In the genomic region with DNA sequence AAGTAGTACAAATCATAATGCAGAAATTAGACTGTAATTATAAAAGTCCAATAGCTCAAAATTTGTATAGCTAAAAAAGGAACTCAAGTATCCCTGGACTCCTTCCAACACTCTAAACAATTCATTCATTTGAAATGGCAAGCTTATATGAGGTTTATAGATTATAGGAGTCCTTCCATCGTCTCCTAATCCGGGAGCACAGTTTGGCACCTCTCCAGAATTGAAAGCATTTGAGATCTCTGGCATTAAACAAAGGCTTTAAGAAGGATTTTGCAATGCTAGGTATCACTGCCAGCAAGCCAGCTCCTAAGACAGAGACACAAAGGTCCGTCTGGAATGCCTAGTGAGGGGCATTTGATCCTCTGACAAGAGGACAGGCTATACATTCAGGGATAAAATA, we compare ENCODE assay signal across 11 cellular contexts.
A peak's percentile ranks its signal among the peaks of the same experiment; 100 is the strongest.
DNase-seq lines count a peak whose midpoint lies in the region; ATAC-seq and TF ChIP-seq lines count a peak whose summit lies in the region.
"Had no signal": no experiment of that assay in that cellular context is flagged by ENCODE, and none has a peak within 500 bp of the region (broad histone marks: within the 10 kb centered on the region; RNA-seq: fewer than 3 reads in every experiment).

No MANE protein-coding gene starts in this region.

- H3K36me3 ChIP-seq in SJCRH30 (no peaks in the 10 kb centered on the region), stomach (peaks cover 0 to 3% (median 2%) of the 10 kb centered on the region in 4 donors)

- intact Hi-C loops in stomach (cut with DNase I; ENCODE audit: low total_unique reads) = loop anchor here (10.0 kb wide), 1 partner anchor 90 kb away; a partner anchor contains a TSS

- no peak for TF ChIP-seq CTCF in stomach (IDR thresholded peaks at IDR 0.05)

- no peak for TF ChIP-seq POLR2A in stomach (IDR thresholded peaks at IDR 0.05)

- DNase-seq in NCI-H2227 (lab: John Stamatoyannopoulos, UW; ENCODE audit: unreplicated experiment) (peak; percentile 26), NCI-H2227 treated with DMSO at 0.1 percent for 48 hours (lab: John Stamatoyannopoulos, UW) (no peak), SJCRH30 (peak; percentile 7 to 42), fibroblast of the conjunctiva (ENCODE audit: low read depth) (peak; percentile 14), stomach (no peak)
- DNase-seq: ACHN; activated CD4-positive, alpha-beta memory T cell treated with anti-CD3 and anti-CD28 coated beads, Interleukin-2, amount 10 ng/mL, durations not matched to agents 7 days and 5 days; NCI-H2081 treated with DMSO at 0.1 percent for 48 hours had no signal

- no peak for TF ChIP-seq EP300 in stomach (IDR thresholded peaks at IDR 0.05)

- H3K27me3 ChIP-seq in SJCRH30 (no peaks in the 10 kb centered on the region), stomach (no peaks in the 10 kb centered on the region)

- 16 to 25% (median 16%) methylated on average over 3 of the region's 3 CpGs for WGBS in stomach, 5 donors

- H3K4me1 ChIP-seq in SJCRH30 (peaks cover 30% of the 10 kb centered on the region), stomach (peaks cover 48 to 87% (median 78%) of the 10 kb centered on the region in 4 donors)

- ATAC-seq in HG03175 (IDR thresholded peaks at IDR 0.05; ENCODE audit: unreplicated experiment) (no peak), HG02884 (IDR thresholded peaks at IDR 0.05; ENCODE audit: unreplicated experiment) (no peak), HG02678 (IDR thresholded peaks at IDR 0.05; ENCODE audit: unreplicated experiment) (no peak)

- H3K27ac ChIP-seq in SJCRH30 (no peak overlapping the region), stomach (peak overlapping the region; percentile 3 to 79 (median 75))

- no peak overlapping the region for H3K4me3 ChIP-seq in SJCRH30
- peak overlapping the region in 1 of 4 donors; percentile 6 for H3K4me3 ChIP-seq in stomach

- no peaks in the 10 kb centered on the region for H3K9me3 ChIP-seq in SJCRH30 (replicated peaks)
- no peaks in the 10 kb centered on the region for H3K9me3 ChIP-seq in stomach

Comparison
In these comparisons a context has a peak if more than half of its experiments do, and no peak if none do; other contexts are left out.
1. DNase-seq: peak in NCI-H2227 (single experiment), SJCRH30 (2 of 2) and fibroblast of the conjunctiva (single experiment); none in NCI-H2227 treated with DMSO at 0.1 percent for 48 hours (single experiment) and stomach (single experiment).